Comparison of ENCODE assay signal across 13 cellular contexts in the genomic region with DNA sequence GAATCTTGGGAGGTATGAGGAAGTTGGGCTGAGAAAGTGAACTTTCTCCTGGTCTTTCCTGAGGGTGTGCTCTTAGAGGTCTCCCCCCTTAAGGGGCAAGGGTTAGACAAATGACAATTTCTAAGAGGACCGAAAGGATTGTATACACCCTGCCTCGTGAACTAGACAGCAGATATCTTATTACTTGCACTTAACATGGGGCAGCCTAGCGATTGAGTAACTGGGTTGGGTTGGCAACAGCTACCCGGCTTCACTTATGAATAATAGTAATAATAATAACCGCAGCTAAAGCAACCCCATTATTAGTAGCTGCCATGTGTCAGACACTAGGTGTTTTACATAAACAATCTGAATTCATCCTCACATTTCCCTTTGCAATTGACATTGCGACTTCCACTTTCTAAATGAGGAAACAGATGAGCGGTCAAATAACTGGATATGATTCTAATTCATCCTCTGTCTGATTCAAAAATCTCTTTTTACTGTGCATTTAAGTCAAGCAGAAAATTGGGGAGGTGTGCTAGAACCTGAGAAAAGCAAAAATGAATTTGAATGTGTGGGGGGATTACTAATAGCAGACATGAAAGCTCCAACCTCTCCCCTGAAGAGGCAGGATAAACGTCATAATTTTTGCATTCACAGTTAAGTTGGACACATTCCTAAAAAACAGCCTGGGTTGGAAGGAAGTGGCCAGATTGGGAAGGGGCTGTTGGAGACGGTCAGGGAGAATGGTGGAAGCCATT. TPM values are rescaled to one million over a fixed set of nuclear protein-coding genes. Genes with fewer than 3 reads are reported as not detected.
DNase-seq lines count a peak whose midpoint lies in the region; ATAC-seq and TF ChIP-seq lines count a peak whose summit lies in the region.
"Had no signal": no experiment of that assay in that cellular context is flagged by ENCODE, and none has a peak within 500 bp of the region (broad histone marks: within the 10 kb centered on the region; RNA-seq: fewer than 3 reads in every experiment).

No MANE protein-coding gene starts in this region.

- intact Hi-C loops in activated CD4-positive, alpha-beta T cell treated with anti-CD3 and anti-CD28 coated beads, Interleukin-2, amount 10 ng/mL, durations not matched to agents 24 days and 14 days (cut with micrococcal nuclease) = loop anchor here (5.0 kb wide), 2 partner anchors 372 to 422 kb away; a partner anchor contains a TSS

- H3K27ac ChIP-seq in gastroesophageal sphincter = peak overlapping the region in 3 of 4 donors; percentile 4 to 43 (median 24)
- H3K27ac ChIP-seq: C4-2B, SJCRH30 had no signal

- no peak for TF ChIP-seq POLR2A in gastroesophageal sphincter (IDR thresholded peaks at IDR 0.05)

- no peak for DNase-seq in HFFc6
- no peak for DNase-seq in T-helper 17 cell
- no peak for DNase-seq in activated CD4-positive, alpha-beta T cell treated with anti-CD3 and anti-CD28 coated beads, Interleukin-2, amount 10 ng/mL, durations not matched to agents 24 days and 14 days
- no peak for DNase-seq in NCI-H187 treated with DMSO at 0.1 percent for 48 hours (lab: John Stamatoyannopoulos, UW)
- DNase-seq: activated naive CD4-positive, alpha-beta T cell; SJCRH30; stimulated activated CD4-positive, alpha-beta T cell treated with anti-CD3 and anti-CD28 coated beads, Interleukin-2, amount 100 ng/mL, for 24 hours; stimulated activated CD8-positive, alpha-beta memory T cell treated with anti-CD3 and anti-CD28 coated beads, Interleukin-4, amount 100 ng/mL, for 48 hours had no signal

- peaks cover 96% of the 10 kb centered on the region for H3K4me1 Mint-ChIP-seq in HFFc6 (ENCODE audit: low read depth)
- H3K4me1 Mint-ChIP-seq in brain = peaks cover 60% of the 10 kb centered on the region
- H3K4me1 Mint-ChIP-seq in T-helper 17 cell = peaks cover 21% of the 10 kb centered on the region
- peaks cover 52% of the 10 kb centered on the region for H3K4me1 Mint-ChIP-seq in activated CD4-positive, alpha-beta T cell treated with anti-CD3 and anti-CD28 coated beads, Interleukin-2, amount 10 ng/mL, durations not matched to agents 24 days and 14 days

- H3K9me3 ChIP-seq in gastroesophageal sphincter (no peaks in the 10 kb centered on the region), skeletal muscle satellite cell (replicated peaks; ENCODE audit: low read length) (no peaks in the 10 kb centered on the region), T-helper 17 cell (ENCODE audit: control insufficient read depth, low read length, poor library complexity, severe bottlenecking) (no peaks in the 10 kb centered on the region)
- H3K9me3 ChIP-seq: SJCRH30 had no signal

- H3K27me3 Mint-ChIP-seq in HFFc6 (ENCODE audit: insufficient read depth) (peaks cover 15% of the 10 kb centered on the region), brain (peaks cover 13% of the 10 kb centered on the region), T-helper 17 cell (peaks cover 21% of the 10 kb centered on the region)
- H3K27me3 Mint-ChIP-seq in activated CD4-positive, alpha-beta T cell treated with anti-CD3 and anti-CD28 coated beads, Interleukin-2, amount 10 ng/mL, durations not matched to agents 24 days and 14 days = no peaks in the 10 kb centered on the region

- peak overlapping the region; percentile 76 for H3K4me2 ChIP-seq in skeletal muscle satellite cell (ENCODE audit: low read length)

- 45 to 62% methylated on average over 5 to 9 of the region's 9 CpGs for WGBS in gastroesophageal sphincter (ENCODE audit: low coverage in 1 of 2), 2 donors

- H3K36me3 Mint-ChIP-seq in HFFc6 (ENCODE audit: low read depth) (peaks cover 54% of the 10 kb centered on the region), brain (no peaks in the 10 kb centered on the region), T-helper 17 cell (ENCODE audit: low read depth) (no peaks in the 10 kb centered on the region)
- H3K36me3 Mint-ChIP-seq in activated CD4-positive, alpha-beta T cell treated with anti-CD3 and anti-CD28 coated beads, Interleukin-2, amount 10 ng/mL, durations not matched to agents 24 days and 14 days (ENCODE audit: low read depth) = no peaks in the 10 kb centered on the region

- H3K36me3 ChIP-seq in gastroesophageal sphincter = peaks cover 0 to 22% of the 10 kb centered on the region in 2 donors
- H3K36me3 ChIP-seq in skeletal muscle satellite cell (ENCODE audit: insufficient read depth, low read length) = peaks cover 68% of the 10 kb centered on the region
- H3K36me3 ChIP-seq: SJCRH30 had no signal

- ATAC-seq in gastroesophageal sphincter (no peak), T-helper 17 cell (no peak), GM18502 (IDR thresholded peaks at IDR 0.05; ENCODE audit: poor library complexity, unreplicated experiment) (no peak)

- H3K4me3 Mint-ChIP-seq in HFFc6 = peak overlapping the region; percentile 75
- no peak overlapping the region for H3K4me3 Mint-ChIP-seq in brain
- no peak overlapping the region for H3K4me3 Mint-ChIP-seq in T-helper 17 cell
- no peak overlapping the region for H3K4me3 Mint-ChIP-seq in activated CD4-positive, alpha-beta T cell treated with anti-CD3 and anti-CD28 coated beads, Interleukin-2, amount 10 ng/mL, durations not matched to agents 24 days and 14 days

- H3K4me1 ChIP-seq in gastroesophageal sphincter = peaks cover 0 to 81% (median 36%) of the 10 kb centered on the region in 3 donors
- peaks cover 77% of the 10 kb centered on the region for H3K4me1 ChIP-seq in skeletal muscle satellite cell (ENCODE audit: control insufficient read depth, insufficient read depth, low read length)

- H3K27me3 ChIP-seq in gastroesophageal sphincter (no peaks in the 10 kb centered on the region), skeletal muscle satellite cell (ENCODE audit: control insufficient read depth, insufficient read depth, low read length) (no peaks in the 10 kb centered on the region)
- H3K27me3 ChIP-seq: SJCRH30 had no signal

- H3K9me3 Mint-ChIP-seq in HFFc6 = no peaks in the 10 kb centered on the region
- H3K9me3 Mint-ChIP-seq in brain = peaks cover 0 to 2% (median 0%) of the 10 kb centered on the region in 5 experiments
- no peaks in the 10 kb centered on the region for H3K9me3 Mint-ChIP-seq in activated CD4-positive, alpha-beta T cell treated with anti-CD3 and anti-CD28 coated beads, Interleukin-2, amount 10 ng/mL, durations not matched to agents 24 days and 14 days

- no peak overlapping the region for H3K4me3 ChIP-seq in gastroesophageal sphincter
- no peak overlapping the region for H3K4me3 ChIP-seq in skeletal muscle satellite cell (ENCODE audit: low read length)
- H3K4me3 ChIP-seq: SJCRH30 had no signal

- no peak for TF ChIP-seq EP300 in gastroesophageal sphincter (IDR thresholded peaks at IDR 0.05)

- H3K27ac Mint-ChIP-seq in HFFc6 (peak overlapping the region; percentile 98), brain (peak overlapping the region in 3 of 5 experiments; percentile 38 to 68 (median 56)), T-helper 17 cell (no peak overlapping the region)
- no peak overlapping the region for H3K27ac Mint-ChIP-seq in activated CD4-positive, alpha-beta T cell treated with anti-CD3 and anti-CD28 coated beads, Interleukin-2, amount 10 ng/mL, durations not matched to agents 24 days and 14 days

- peak overlapping the region; percentile 89 for H3K9ac ChIP-seq in skeletal muscle satellite cell (ENCODE audit: low read depth, low read length)

- TF ChIP-seq CTCF in HFFc6 (IDR thresholded peaks at IDR 0.05) (no peak), brain (conservative IDR thresholded peaks at IDR 0.05) (no peak), gastroesophageal sphincter (IDR thresholded peaks at IDR 0.05) (no peak)

RNA-seq across cellular contexts. Expression of a gene that starts 12.9 kb away (rescaled TPM):
- 100 to 1,000 TPM; 217 to 417 (median 356) TPM for total RNA-seq in HFFc6 (2021; fragmentation: NEBNext Ultra II Directional; extraction: Animal tissue kit (Norgen Biotek cat#: 25700))
- polyA plus RNA-seq in brain (ENCODE audit: insufficient read depth, low read depth, low replicate concordance) = 11.7 TPM
- 100 to 1,000 TPM in 3 of 4 donors, 10 to 100 TPM in 1; 50.0 to 482 (median 331) TPM for total RNA-seq in gastroesophageal sphincter
- 216 and 411 TPM in 2 replicates for total RNA-seq in skeletal muscle satellite cell (2012; rRNA removed)
- total RNA-seq in T-helper 17 cell = 10 to 100 TPM in 1 of 2 donors, 1 to 10 TPM in 1; 6.2 to 14.0 TPM
- 22.2 and 26.4 TPM in 2 replicates for total RNA-seq in activated CD4-positive, alpha-beta T cell treated with anti-CD3 and anti-CD28 coated beads, Interleukin-2, amount 10 ng/mL, durations not matched to agents 24 days and 14 days

Comparison
In these comparisons a context has a peak if more than half of its experiments do, and no peak if none do; other contexts are left out.
1. H3K27ac Mint-ChIP-seq: peak in HFFc6 (single experiment) and brain (3 of 5); none in T-helper 17 cell (single experiment) and activated CD4-positive, alpha-beta T cell treated with anti-CD3 and anti-CD28 coated beads, Interleukin-2, amount 10 ng/mL, durations not matched to agents 24 days and 14 days (single experiment).